Comparison of ENCODE assay signal across 8 cellular contexts in the genomic region with DNA sequence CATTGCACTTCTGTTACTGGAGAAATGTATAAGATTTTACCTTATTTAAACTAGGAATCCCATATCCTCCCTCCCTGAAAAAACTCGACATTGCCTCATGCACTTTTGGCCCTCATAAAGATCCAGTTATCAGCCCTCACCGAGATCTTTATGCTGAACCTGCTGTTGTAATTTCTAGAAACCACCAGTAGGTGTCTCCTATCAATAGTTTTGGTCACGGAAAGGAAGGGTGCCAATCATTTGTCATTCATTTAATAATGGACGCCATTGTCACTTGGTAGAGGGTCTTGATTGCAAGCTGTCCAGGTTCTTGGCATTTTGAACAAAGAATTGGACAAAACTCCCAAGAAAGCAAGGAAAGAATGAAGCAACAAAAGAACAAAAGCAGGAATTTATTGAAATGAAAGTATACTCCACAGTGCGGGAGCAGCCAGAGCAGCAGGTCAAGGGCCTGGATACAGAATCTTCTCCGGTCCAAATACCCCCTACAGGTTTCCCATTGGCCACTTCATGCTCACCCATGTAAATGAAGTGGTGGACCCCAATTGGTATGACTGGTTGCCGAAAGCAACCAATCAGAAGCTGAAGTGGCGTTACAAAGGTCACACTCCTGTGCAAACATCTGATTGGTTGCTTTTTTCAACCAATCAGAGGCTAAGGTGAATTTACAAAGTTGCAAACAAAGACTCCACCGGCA.
DNase-seq lines count a peak whose midpoint lies in the region; ATAC-seq lines count a peak whose summit lies in the region.

No MANE protein-coding gene starts in this region.

- H3K4ac ChIP-seq in mesendoderm (ENCODE audit: low read depth, low read length) = no peak overlapping the region

- no peak overlapping the region for H2AK5ac ChIP-seq in mesendoderm (ENCODE audit: low read length)

- ATAC-seq in HG03439 (IDR thresholded peaks at IDR 0.05; ENCODE audit: unreplicated experiment) (peak; percentile 80), HG03045 (IDR thresholded peaks at IDR 0.05; ENCODE audit: unreplicated experiment) (no peak)

- DNase-seq in DMS53 treated with DMSO at 0.1 percent for 48 hours (lab: John Stamatoyannopoulos, UW; ENCODE audit: unreplicated experiment) (peak; percentile 72), GM19240 (ENCODE audit: insufficient read length, low spot score) (peak; percentile 6), NCI-H774 (lab: John Stamatoyannopoulos, UW) (peak; percentile 30), mesendoderm (peak; percentile 62), retina (no peak)
- peak; percentile 6 for DNase-seq in central memory CD4-positive, alpha-beta T cell

- H2BK5ac ChIP-seq in mesendoderm (ENCODE audit: low read length) = no peak overlapping the region

- H3K4me2 ChIP-seq in mesendoderm (ENCODE audit: low read length) = no peak overlapping the region

- H3K36me3 ChIP-seq in mesendoderm (ENCODE audit: control insufficient read depth, insufficient read depth, low read length) = no peaks in the 10 kb centered on the region

- no peaks in the 10 kb centered on the region for H3K4me1 ChIP-seq in mesendoderm (ENCODE audit: control insufficient read depth, low read depth, low read length)

- H3K27me3 ChIP-seq in mesendoderm (ENCODE audit: insufficient read depth, low read length, poor library complexity) = no peaks in the 10 kb centered on the region

- H2BK15ac ChIP-seq in mesendoderm (replicated peaks; ENCODE audit: low read depth) = no peak overlapping the region

- H3K56ac ChIP-seq in mesendoderm (ENCODE audit: low read length) = no peak overlapping the region

- H4K8ac ChIP-seq in mesendoderm (ENCODE audit: low read depth, low read length) = no peak overlapping the region

- H3K79me2 ChIP-seq in mesendoderm (ENCODE audit: control insufficient read depth, insufficient read depth, low read length) = no peaks in the 10 kb centered on the region

- H3K9ac ChIP-seq in mesendoderm (ENCODE audit: low read length) = no peak overlapping the region

- H3K23ac ChIP-seq in mesendoderm (ENCODE audit: low read length) = no peak overlapping the region

- no peak overlapping the region for H3K18ac ChIP-seq in mesendoderm (ENCODE audit: low read length)

- no peak overlapping the region for H2BK120ac ChIP-seq in mesendoderm (ENCODE audit: low read depth, low read length)

- H3K4me3 ChIP-seq in mesendoderm (ENCODE audit: low read length) = no peak overlapping the region

- no peaks in the 10 kb centered on the region for H3K79me1 ChIP-seq in mesendoderm (ENCODE audit: low read length)

- no peak overlapping the region for H3K27ac ChIP-seq in mesendoderm (ENCODE audit: low read depth, low read length)

- no CpG with 5 or more reads among the region's 9 CpGs for WGBS in mesendoderm (ENCODE audit: extremely low coverage, insufficient coverage, low lambda C conversion rate)

- H4K5ac ChIP-seq in mesendoderm (ENCODE audit: low read length) = no peak overlapping the region
